In genomic region chr1:150282558-150282958, GRCh38 we compare ENCODE assay signal across 8 cellular contexts. TPM values are rescaled to one million over a fixed set of nuclear protein-coding genes. Genes with fewer than 3 reads are reported as not detected.
DNase-seq lines count a peak whose midpoint lies in the region; ATAC-seq and TF ChIP-seq lines count a peak whose summit lies in the region.

No MANE protein-coding gene starts in this region.

- peak overlapping the region; percentile 19 to 91 (median 81) for H3K27ac Mint-ChIP-seq in naive B cell

- no peaks in the 10 kb centered on the region for H3K9me3 ChIP-seq in A673 (ENCODE audit: low read depth, low read length, poor library complexity, severe bottlenecking)

- H3K36me3 Mint-ChIP-seq in naive B cell = peaks cover 0 to 10% of the 10 kb centered on the region in 2 donors

- H3K4me1 Mint-ChIP-seq in naive B cell = peaks cover 23 to 32% (median 23%) of the 10 kb centered on the region in 3 donors

- ATAC-seq in naive B cell (ENCODE audit: low read depth in 2 of 2) = no peak
- no peak for ATAC-seq in GM19023 (IDR thresholded peaks at IDR 0.05; ENCODE audit: unreplicated experiment)
- ATAC-seq in HG02981 (IDR thresholded peaks at IDR 0.05; ENCODE audit: unreplicated experiment) = no peak

- H3K9me3 Mint-ChIP-seq in naive B cell = peaks cover 0 to 7% (median 4%) of the 10 kb centered on the region in 7 donors

- TSS peak; percentile 23 for BruUV-seq in A673 (replicated peaks; lab: Mats Ljungman, UMichigan)

- intact Hi-C loops in A673 (cut with micrococcal nuclease; ENCODE audit: unreplicated experiment) (loop anchor here (1.0 kb wide), 1 partner anchor 12 kb away; no protein-coding TSS in a partner anchor), dorsolateral prefrontal cortex (cut with DNase I) (loop anchor here in 1 of 2 donors (10.0 kb wide), 1 partner anchor 48 kb away; the partner anchor contains the start of gene ANP32E)

- POLR2A ChIA-PET in A673 (lab: Charles Lee; ENCODE audit: low non-redundant PET) = no interaction called here

- peak overlapping the region; percentile 75 to 97 (median 91) for H3K4me3 Mint-ChIP-seq in naive B cell

- H3K4me1 ChIP-seq in A673 (ENCODE audit: insufficient read depth, low read length, poor library complexity, severe bottlenecking) = peaks cover 19% of the 10 kb centered on the region

- TF ChIP-seq RAD21 in Ishikawa (IDR thresholded peaks at IDR 0.05; ENCODE audit: low read depth) = no peak

- no peaks in the 10 kb centered on the region for H3K36me3 ChIP-seq in A673 (ENCODE audit: insufficient read depth, low read length, poor library complexity, severe bottlenecking)

- no peak for TF ChIP-seq EP300 in Ishikawa (IDR thresholded peaks at IDR 0.05; ENCODE audit: borderline replicate concordance)

- H3K27ac ChIP-seq in A673 (ENCODE audit: low read depth, low read length, poor library complexity, severe bottlenecking) (no peak overlapping the region), dorsolateral prefrontal cortex (peak overlapping the region in 54 of 59 donors; percentile 51 to 96 (median 88))

- peaks cover 0 to 40% (median 33%) of the 10 kb centered on the region in 3 donors for H3K27me3 Mint-ChIP-seq in naive B cell

- no peak for DNase-seq in A673 (ENCODE audit: low spot score)
- peak in 2 of 10 donors; percentile 36 to 51 for DNase-seq in dorsolateral prefrontal cortex
- no peak for DNase-seq in naive B cell
- DNase-seq in NCI-H1694 (lab: John Stamatoyannopoulos, UW) = no peak
- no peak for DNase-seq in EL

- TF ChIP-seq CTCF in A673 (conservative IDR thresholded peaks at IDR 0.05; ENCODE audit: low read depth, low read length) (no peak), dorsolateral prefrontal cortex (IDR thresholded peaks at IDR 0.05 in 54 of 56, conservative IDR thresholded peaks at IDR 0.05 in 2 of 56; ENCODE audit: low read depth in 1 of 56, partially characterized antibody in 56 of 56) (no peak)

- H3K27me3 ChIP-seq in A673 (replicated peaks; ENCODE audit: insufficient read depth, low read depth, low read length, poor library complexity) (no peaks in the 10 kb centered on the region), dorsolateral prefrontal cortex (no peaks in the 10 kb centered on the region)

- H3K4me3 ChIP-seq in A673 (ENCODE audit: low read depth, low read length, poor library complexity, severe bottlenecking) = peak overlapping the region; percentile 43
- H3K4me3 ChIP-seq in dorsolateral prefrontal cortex = peak overlapping the region; percentile 57 to 93 (median 76)

- CTCF ChIA-PET in A673 (lab: Charles Lee) = interaction anchor here (0.6 kb wide), 1 partner anchor 26 kb away, joined by 3 read pairs; no protein-coding TSS in a partner anchor

TF ChIP-seq in Ishikawa, 13 proteins besides CTCF, POLR2A, EP300 and RAD21:
- TF ChIP-seq YY1 (IDR thresholded peaks at IDR 0.05; ENCODE audit: low read depth) = no peak
- TF ChIP-seq ZBTB7A (IDR thresholded peaks at IDR 0.05; ENCODE audit: low read depth) = no peak
- 0 out of 2 replicates have a peak, but pooled peaks have one; percentile 20 for TF ChIP-seq NFIC (IDR thresholded peaks at IDR 0.05)
- no peak for TF ChIP-seq TEAD4 (IDR thresholded peaks at IDR 0.05)
- no peak for TF ChIP-seq REST (IDR thresholded peaks at IDR 0.05; ENCODE audit: low read depth)
- 0 out of 2 replicates have a peak, but pooled peaks have one; percentile 51 for TF ChIP-seq EGR1 (IDR thresholded peaks at IDR 0.05)
- TF ChIP-seq, protein P1, sequence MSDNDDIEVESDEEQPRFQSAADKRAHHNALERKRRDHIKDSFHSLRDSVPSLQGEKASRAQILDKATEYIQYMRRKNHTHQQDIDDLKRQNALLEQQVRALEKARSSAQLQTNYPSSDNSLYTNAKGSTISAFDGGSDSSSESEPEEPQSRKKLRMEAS (IDR thresholded peaks at IDR 0.05) = peak; percentile 47
- no peak for TF ChIP-seq TCF12 (IDR thresholded peaks at IDR 0.05; ENCODE audit: low read depth)
- TF ChIP-seq FOXM1 (IDR thresholded peaks at IDR 0.05; ENCODE audit: borderline replicate concordance, low read depth) = no peak
- TF ChIP-seq TAF1 (IDR thresholded peaks at IDR 0.05; ENCODE audit: low read depth) = 0 out of 2 replicates have a peak, but pooled peaks have one; percentile 16
- TF ChIP-seq, protein P2, sequence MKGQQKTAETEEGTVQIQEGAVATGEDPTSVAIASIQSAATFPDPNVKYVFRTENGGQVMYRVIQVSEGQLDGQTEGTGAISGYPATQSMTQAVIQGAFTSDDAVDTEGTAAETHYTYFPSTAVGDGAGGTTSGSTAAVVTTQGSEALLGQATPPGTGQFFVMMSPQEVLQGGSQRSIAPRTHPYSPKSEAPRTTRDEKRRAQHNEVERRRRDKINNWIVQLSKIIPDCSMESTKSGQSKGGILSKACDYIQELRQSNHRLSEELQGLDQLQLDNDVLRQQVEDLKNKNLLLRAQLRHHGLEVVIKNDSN (IDR thresholded peaks at IDR 0.05) = peak; percentile 64; the same call in 1 of the 2 replicates

RNA-seq across cellular contexts. Expression of gene CIART, which starts 0.2 kb away (rescaled TPM):
- total RNA-seq in A673 (2021) (3.5 and 4.9 TPM in 2 replicates), dorsolateral prefrontal cortex (10 to 100 TPM in 91 of 120 experiments, 1 to 10 TPM in 29; 5.3 to 26.5 (median 12.5) TPM)
- polyA plus RNA-seq in naive B cell (ENCODE audit: low read depth in 6 of 6) = under 1 TPM in 1 of 6 donors, not detected in 5; 0.22 TPM

RNA-seq across cellular contexts. Expression of gene C1orf54, which starts 10.0 kb away (rescaled TPM):
- total RNA-seq in A673 (2021) (9.2 and 11.3 TPM in 2 replicates), dorsolateral prefrontal cortex (10 to 100 TPM in 54 of 120 experiments, 1 to 10 TPM in 66; 3.0 to 21.9 (median 9.4) TPM)
- polyA plus RNA-seq in naive B cell (ENCODE audit: low read depth in 6 of 6) = 1 to 10 TPM; 1.0 to 3.8 (median 2.0) TPM

RNA-seq across cellular contexts. Expression of gene MRPS21, which starts 11.1 kb away (rescaled TPM):
- 88.5 and 96.3 TPM in 2 replicates for total RNA-seq in A673 (2021)
- total RNA-seq in dorsolateral prefrontal cortex = 100 to 1,000 TPM in 10 of 120 experiments, 10 to 100 TPM in 110; 51.8 to 113 (median 87.9) TPM
- 10 to 100 TPM; 62.4 to 93.0 (median 82.4) TPM for polyA plus RNA-seq in naive B cell (ENCODE audit: low read depth in 6 of 6)

RNA-seq across cellular contexts. Expression of gene APH1A, which starts 13.7 kb away (rescaled TPM):
- total RNA-seq in A673 (2021) = 136 and 144 TPM in 2 replicates
- total RNA-seq in dorsolateral prefrontal cortex = 10 to 100 TPM; 34.9 to 79.4 (median 56.2) TPM
- polyA plus RNA-seq in naive B cell (ENCODE audit: low read depth in 6 of 6) = 100 to 1,000 TPM in 2 of 6 donors, 10 to 100 TPM in 4; 81.7 to 106 (median 91.3) TPM

RNA-seq across cellular contexts. Expression of gene CA14, which starts 25.0 kb away (rescaled TPM):
- total RNA-seq in A673 (2021) = 2.0 and 2.2 TPM in 2 replicates
- 10 to 100 TPM in 45 of 120 experiments, 1 to 10 TPM in 75; 1.0 to 48.3 (median 7.6) TPM for total RNA-seq in dorsolateral prefrontal cortex
- polyA plus RNA-seq in naive B cell (ENCODE audit: low read depth in 6 of 6) = 1 to 10 TPM in 3 of 6 donors, under 1 TPM in 3; 0.76 to 1.8 (median 1.0) TPM
